ENCODE assay signal across 2 cellular contexts in genomic region chr12:117039891-117040309, GRCh38.
A peak's percentile ranks its signal among the peaks of the same experiment; 100 is the strongest.
TF ChIP-seq lines count a peak whose summit lies in the region.

No MANE protein-coding gene starts in this region.

TF ChIP-seq in K562, 482 proteins besides CTCF, POLR2A, EP300 and RAD21:
- TF ChIP-seq POLR2G (IDR thresholded peaks at IDR 0.05; ENCODE audit: low read depth, low read length) (peak; percentile 5; the same call in 1 of the 2 replicates), KDM1A (IDR thresholded peaks at IDR 0.05) (no peak), STAG1 (CRISPR knock-in tag; IDR thresholded peaks at IDR 0.05; ENCODE audit: borderline replicate concordance) (no peak), ZSCAN29 (IDR thresholded peaks at IDR 0.05) (no peak), ZBTB43 (CRISPR knock-in tag; IDR thresholded peaks at IDR 0.05) (no peak)

TF ChIP-seq in HepG2, 621 proteins besides CTCF, POLR2A, EP300 and RAD21:
- TF ChIP-seq ZC3H13 (CRISPR knock-in tag; IDR thresholded peaks at IDR 0.05): no peak
- no peak for TF ChIP-seq FLYWCH1 (CRISPR knock-in tag; IDR thresholded peaks at IDR 0.05)
- TF ChIP-seq AGO2 (optimal IDR thresholded peaks at IDR 0.05; ENCODE audit: low read depth, low read length): peak; percentile 24
TF ChIP-seq in HepG2: peak in this region for 1.
